ENCODE assay signal across 1 cellular context in genomic region chr1:206907304-206907991, GRCh38.
TF ChIP-seq lines count a peak whose summit lies in the region.

No MANE protein-coding gene starts in this region.

TF ChIP-seq in K562, 482 proteins besides CTCF, POLR2A, EP300 and RAD21 (continues in another document):
- TF ChIP-seq PPARD (CRISPR knock-in tag; IDR thresholded peaks at IDR 0.05) (no peak), NR4A1 (CRISPR knock-in tag; IDR thresholded peaks at IDR 0.05) (no peak), NR4A1 (tag; IDR thresholded peaks at IDR 0.05) (0 out of 2 replicates have a peak, but pooled peaks have one; percentile 47), RBBP5 (IDR thresholded peaks at IDR 0.05; ENCODE audit: borderline replicate concordance, insufficient read depth, low read length, poor library complexity, severe bottlenecking) (no peak), SMAD4 (CRISPR knock-in tag; conservative IDR thresholded peaks at IDR 0.05) (peak; percentile 65), ESRRA (IDR thresholded peaks at IDR 0.05; ENCODE audit: borderline replicate concordance, low read depth) (peak; percentile 26; the same call in 1 of the 2 replicates), ZNF583 (CRISPR knock-in tag; IDR thresholded peaks at IDR 0.05) (0 out of 2 replicates have a peak, but pooled peaks have one; percentile 59), THRA (IDR thresholded peaks at IDR 0.05) (0 out of 2 replicates have a peak, but pooled peaks have one; percentile 11), ZNF75A (CRISPR knock-in tag; IDR thresholded peaks at IDR 0.05) (0 out of 2 replicates have a peak, but pooled peaks have one; percentile 41), ZNF696 (CRISPR knock-in tag; conservative IDR thresholded peaks at IDR 0.05) (no peak), CTBP1 (IDR thresholded peaks at IDR 0.05; ENCODE audit: borderline replicate concordance) (peak; percentile 83), FOXM1 (IDR thresholded peaks at IDR 0.05; ENCODE audit: low read depth) (no peak), FOXM1 (CRISPR knock-in tag; IDR thresholded peaks at IDR 0.05; ENCODE audit: low read depth) (0 out of 2 replicates have a peak, but pooled peaks have one; percentile 73), PTBP1 (IDR thresholded peaks at IDR 0.05; ENCODE audit: low read depth, low read length) (no peak), CBX8 (IDR thresholded peaks at IDR 0.05; ENCODE audit: borderline replicate concordance, extremely low read depth, low read depth, low read length, poor library complexity, severe bottlenecking) (no peak), RCOR1 (IDR thresholded peaks at IDR 0.05; ENCODE audit: borderline replicate concordance in 1 of 2, low read depth in 2 of 2, low read length in 2 of 2) (peak in 1 of 2 experiments; percentile 62; a peak in 1 of 4 replicates), STAG1 (CRISPR knock-in tag; IDR thresholded peaks at IDR 0.05; ENCODE audit: borderline replicate concordance) (peak; percentile 67), EGR1 (conservative IDR thresholded peaks at IDR 0.05) (no peak), HDAC8 (tag; IDR thresholded peaks at IDR 0.05) (peak; percentile 60; the same call in 1 of the 2 replicates), ZNF609 (CRISPR knock-in tag; IDR thresholded peaks at IDR 0.05; ENCODE audit: borderline replicate concordance) (0 out of 2 replicates have a peak, but pooled peaks have one; percentile 62), SAP30 (IDR thresholded peaks at IDR 0.05; ENCODE audit: borderline replicate concordance, insufficient read depth, low read depth, low read length, poor library complexity, severe bottlenecking) (no peak), RB1 (IDR thresholded peaks at IDR 0.05; ENCODE audit: low read depth) (peak; percentile 62; the same call in 1 of the 2 replicates), POLR2AphosphoS5 (IDR thresholded peaks at IDR 0.05; ENCODE audit: control insufficient read depth, insufficient read depth, low read depth, low read length) (no peak), UBTF (IDR thresholded peaks at IDR 0.05; ENCODE audit: borderline replicate concordance in 1 of 2, low read depth in 2 of 2, low read length in 2 of 2) (0 out of 4 replicates have a peak, but pooled peaks of 1 of the 2 experiments have one; percentile 55), BHLHE40 (IDR thresholded peaks at IDR 0.05; ENCODE audit: low read length) (0 out of 2 replicates have a peak, but pooled peaks have one; percentile 35)
- TF ChIP-seq, protein P1, sequence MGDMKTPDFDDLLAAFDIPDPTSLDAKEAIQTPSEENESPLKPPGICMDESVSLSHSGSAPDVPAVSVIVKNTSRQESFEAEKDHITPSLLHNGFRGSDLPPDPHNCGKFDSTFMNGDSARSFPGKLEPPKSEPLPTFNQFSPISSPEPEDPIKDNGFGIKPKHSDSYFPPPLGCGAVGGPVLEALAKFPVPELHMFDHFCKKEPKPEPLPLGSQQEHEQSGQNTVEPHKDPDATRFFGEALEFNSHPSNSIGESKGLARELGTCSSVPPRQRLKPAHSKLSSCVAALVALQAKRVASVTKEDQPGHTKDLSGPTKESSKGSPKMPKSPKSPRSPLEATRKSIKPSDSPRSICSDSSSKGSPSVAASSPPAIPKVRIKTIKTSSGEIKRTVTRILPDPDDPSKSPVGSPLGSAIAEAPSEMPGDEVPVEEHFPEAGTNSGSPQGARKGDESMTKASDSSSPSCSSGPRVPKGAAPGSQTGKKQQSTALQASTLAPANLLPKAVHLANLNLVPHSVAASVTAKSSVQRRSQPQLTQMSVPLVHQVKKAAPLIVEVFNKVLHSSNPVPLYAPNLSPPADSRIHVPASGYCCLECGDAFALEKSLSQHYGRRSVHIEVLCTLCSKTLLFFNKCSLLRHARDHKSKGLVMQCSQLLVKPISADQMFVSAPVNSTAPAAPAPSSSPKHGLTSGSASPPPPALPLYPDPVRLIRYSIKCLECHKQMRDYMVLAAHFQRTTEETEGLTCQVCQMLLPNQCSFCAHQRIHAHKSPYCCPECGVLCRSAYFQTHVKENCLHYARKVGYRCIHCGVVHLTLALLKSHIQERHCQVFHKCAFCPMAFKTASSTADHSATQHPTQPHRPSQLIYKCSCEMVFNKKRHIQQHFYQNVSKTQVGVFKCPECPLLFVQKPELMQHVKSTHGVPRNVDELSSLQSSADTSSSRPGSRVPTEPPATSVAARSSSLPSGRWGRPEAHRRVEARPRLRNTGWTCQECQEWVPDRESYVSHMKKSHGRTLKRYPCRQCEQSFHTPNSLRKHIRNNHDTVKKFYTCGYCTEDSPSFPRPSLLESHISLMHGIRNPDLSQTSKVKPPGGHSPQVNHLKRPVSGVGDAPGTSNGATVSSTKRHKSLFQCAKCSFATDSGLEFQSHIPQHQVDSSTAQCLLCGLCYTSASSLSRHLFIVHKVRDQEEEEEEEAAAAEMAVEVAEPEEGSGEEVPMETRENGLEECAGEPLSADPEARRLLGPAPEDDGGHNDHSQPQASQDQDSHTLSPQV (IDR thresholded peaks at IDR 0.05) = peak; percentile 36; the same call in 1 of the 2 replicates
- TF ChIP-seq, protein P2, sequence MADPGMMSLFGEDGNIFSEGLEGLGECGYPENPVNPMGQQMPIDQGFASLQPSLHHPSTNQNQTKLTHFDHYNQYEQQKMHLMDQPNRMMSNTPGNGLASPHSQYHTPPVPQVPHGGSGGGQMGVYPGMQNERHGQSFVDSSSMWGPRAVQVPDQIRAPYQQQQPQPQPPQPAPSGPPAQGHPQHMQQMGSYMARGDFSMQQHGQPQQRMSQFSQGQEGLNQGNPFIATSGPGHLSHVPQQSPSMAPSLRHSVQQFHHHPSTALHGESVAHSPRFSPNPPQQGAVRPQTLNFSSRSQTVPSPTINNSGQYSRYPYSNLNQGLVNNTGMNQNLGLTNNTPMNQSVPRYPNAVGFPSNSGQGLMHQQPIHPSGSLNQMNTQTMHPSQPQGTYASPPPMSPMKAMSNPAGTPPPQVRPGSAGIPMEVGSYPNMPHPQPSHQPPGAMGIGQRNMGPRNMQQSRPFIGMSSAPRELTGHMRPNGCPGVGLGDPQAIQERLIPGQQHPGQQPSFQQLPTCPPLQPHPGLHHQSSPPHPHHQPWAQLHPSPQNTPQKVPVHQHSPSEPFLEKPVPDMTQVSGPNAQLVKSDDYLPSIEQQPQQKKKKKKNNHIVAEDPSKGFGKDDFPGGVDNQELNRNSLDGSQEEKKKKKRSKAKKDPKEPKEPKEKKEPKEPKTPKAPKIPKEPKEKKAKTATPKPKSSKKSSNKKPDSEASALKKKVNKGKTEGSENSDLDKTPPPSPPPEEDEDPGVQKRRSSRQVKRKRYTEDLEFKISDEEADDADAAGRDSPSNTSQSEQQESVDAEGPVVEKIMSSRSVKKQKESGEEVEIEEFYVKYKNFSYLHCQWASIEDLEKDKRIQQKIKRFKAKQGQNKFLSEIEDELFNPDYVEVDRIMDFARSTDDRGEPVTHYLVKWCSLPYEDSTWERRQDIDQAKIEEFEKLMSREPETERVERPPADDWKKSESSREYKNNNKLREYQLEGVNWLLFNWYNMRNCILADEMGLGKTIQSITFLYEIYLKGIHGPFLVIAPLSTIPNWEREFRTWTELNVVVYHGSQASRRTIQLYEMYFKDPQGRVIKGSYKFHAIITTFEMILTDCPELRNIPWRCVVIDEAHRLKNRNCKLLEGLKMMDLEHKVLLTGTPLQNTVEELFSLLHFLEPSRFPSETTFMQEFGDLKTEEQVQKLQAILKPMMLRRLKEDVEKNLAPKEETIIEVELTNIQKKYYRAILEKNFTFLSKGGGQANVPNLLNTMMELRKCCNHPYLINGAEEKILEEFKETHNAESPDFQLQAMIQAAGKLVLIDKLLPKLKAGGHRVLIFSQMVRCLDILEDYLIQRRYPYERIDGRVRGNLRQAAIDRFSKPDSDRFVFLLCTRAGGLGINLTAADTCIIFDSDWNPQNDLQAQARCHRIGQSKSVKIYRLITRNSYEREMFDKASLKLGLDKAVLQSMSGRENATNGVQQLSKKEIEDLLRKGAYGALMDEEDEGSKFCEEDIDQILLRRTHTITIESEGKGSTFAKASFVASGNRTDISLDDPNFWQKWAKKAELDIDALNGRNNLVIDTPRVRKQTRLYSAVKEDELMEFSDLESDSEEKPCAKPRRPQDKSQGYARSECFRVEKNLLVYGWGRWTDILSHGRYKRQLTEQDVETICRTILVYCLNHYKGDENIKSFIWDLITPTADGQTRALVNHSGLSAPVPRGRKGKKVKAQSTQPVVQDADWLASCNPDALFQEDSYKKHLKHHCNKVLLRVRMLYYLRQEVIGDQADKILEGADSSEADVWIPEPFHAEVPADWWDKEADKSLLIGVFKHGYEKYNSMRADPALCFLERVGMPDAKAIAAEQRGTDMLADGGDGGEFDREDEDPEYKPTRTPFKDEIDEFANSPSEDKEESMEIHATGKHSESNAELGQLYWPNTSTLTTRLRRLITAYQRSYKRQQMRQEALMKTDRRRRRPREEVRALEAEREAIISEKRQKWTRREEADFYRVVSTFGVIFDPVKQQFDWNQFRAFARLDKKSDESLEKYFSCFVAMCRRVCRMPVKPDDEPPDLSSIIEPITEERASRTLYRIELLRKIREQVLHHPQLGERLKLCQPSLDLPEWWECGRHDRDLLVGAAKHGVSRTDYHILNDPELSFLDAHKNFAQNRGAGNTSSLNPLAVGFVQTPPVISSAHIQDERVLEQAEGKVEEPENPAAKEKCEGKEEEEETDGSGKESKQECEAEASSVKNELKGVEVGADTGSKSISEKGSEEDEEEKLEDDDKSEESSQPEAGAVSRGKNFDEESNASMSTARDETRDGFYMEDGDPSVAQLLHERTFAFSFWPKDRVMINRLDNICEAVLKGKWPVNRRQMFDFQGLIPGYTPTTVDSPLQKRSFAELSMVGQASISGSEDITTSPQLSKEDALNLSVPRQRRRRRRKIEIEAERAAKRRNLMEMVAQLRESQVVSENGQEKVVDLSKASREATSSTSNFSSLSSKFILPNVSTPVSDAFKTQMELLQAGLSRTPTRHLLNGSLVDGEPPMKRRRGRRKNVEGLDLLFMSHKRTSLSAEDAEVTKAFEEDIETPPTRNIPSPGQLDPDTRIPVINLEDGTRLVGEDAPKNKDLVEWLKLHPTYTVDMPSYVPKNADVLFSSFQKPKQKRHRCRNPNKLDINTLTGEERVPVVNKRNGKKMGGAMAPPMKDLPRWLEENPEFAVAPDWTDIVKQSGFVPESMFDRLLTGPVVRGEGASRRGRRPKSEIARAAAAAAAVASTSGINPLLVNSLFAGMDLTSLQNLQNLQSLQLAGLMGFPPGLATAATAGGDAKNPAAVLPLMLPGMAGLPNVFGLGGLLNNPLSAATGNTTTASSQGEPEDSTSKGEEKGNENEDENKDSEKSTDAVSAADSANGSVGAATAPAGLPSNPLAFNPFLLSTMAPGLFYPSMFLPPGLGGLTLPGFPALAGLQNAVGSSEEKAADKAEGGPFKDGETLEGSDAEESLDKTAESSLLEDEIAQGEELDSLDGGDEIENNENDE (IDR thresholded peaks at IDR 0.05; ENCODE audit: low read depth, low read length) = no peak
- TF ChIP-seq, protein P3, sequence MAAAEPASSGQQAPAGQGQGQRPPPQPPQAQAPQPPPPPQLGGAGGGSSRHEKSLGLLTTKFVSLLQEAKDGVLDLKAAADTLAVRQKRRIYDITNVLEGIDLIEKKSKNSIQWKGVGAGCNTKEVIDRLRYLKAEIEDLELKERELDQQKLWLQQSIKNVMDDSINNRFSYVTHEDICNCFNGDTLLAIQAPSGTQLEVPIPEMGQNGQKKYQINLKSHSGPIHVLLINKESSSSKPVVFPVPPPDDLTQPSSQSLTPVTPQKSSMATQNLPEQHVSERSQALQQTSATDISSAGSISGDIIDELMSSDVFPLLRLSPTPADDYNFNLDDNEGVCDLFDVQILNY (CRISPR knock-in tag; IDR thresholded peaks at IDR 0.05) = 0 out of 2 replicates have a peak, but pooled peaks have one; percentile 53
